Comparison of ENCODE assay signal across 12 cellular contexts in genomic region chr6:72950114-72950860, GRCh38.
DNase-seq lines count a peak whose midpoint lies in the region; ATAC-seq and TF ChIP-seq lines count a peak whose summit lies in the region.
"Had no signal": no experiment of that assay in that cellular context is flagged by ENCODE, and none has a peak within 500 bp of the region (broad histone marks: within the 10 kb centered on the region; RNA-seq: fewer than 3 reads in every experiment).

No MANE protein-coding gene starts in this region.

- no peak overlapping the region for H3K4me3 ChIP-seq in WERI-Rb-1 (ENCODE audit: low read depth, low read length)
- no peak overlapping the region for H3K4me3 ChIP-seq in aorta (ENCODE audit: low read length in 2 of 2)
- no peak overlapping the region for H3K4me3 ChIP-seq in uterus
- H3K4me3 ChIP-seq: GM23338, skin epidermis had no signal

- no peak for TF ChIP-seq CTCF in WERI-Rb-1 (IDR thresholded peaks at IDR 0.05; ENCODE audit: low read depth, low read length)
- TF ChIP-seq CTCF in uterus (IDR thresholded peaks at IDR 0.05) = no peak

- peaks cover 3 to 20% of the 10 kb centered on the region in 2 donors for H3K4me1 ChIP-seq in aorta (ENCODE audit: control insufficient read depth in 1 of 2, insufficient read depth in 2 of 2, low read length in 2 of 2)
- no peaks in the 10 kb centered on the region for H3K4me1 ChIP-seq in uterus

- H3K27ac ChIP-seq in WERI-Rb-1 (peak overlapping the region; percentile 34; the same call in 1 of the 2 replicates), aorta (ENCODE audit: low read depth in 1 of 2, low read length in 2 of 2) (peak overlapping the region in 1 of 2 donors; percentile 94), uterus (no peak overlapping the region)
- H3K27ac ChIP-seq: C4-2B, skin epidermis had no signal

- peak; percentile 3 for DNase-seq in stimulated activated CD4-positive, alpha-beta T cell treated with anti-CD3 and anti-CD28 coated beads, Interleukin-15, amount 100 ng/mL, for 24 hours
- DNase-seq in stimulated activated CD4-positive, alpha-beta T cell treated with anti-CD3 and anti-CD28 coated beads, Interleukin-2, amount 100 ng/mL, for 24 hours = no peak
- no peak for DNase-seq in WERI-Rb-1
- peak; percentile 27 for DNase-seq in hepatic stellate cell (ENCODE audit: low spot score)
- DNase-seq in aorta = no peak
- DNase-seq in uterus = no peak
- no peak for DNase-seq in NCI-H526 treated with DMSO at 0.1 percent for 48 hours (lab: John Stamatoyannopoulos, UW)
- no peak for DNase-seq in NCI-H2227 (lab: John Stamatoyannopoulos, UW; ENCODE audit: unreplicated experiment)
- DNase-seq: stimulated activated naive CD4-positive, alpha-beta T cell treated with Interleukin-2 at 50 U/mL for 16 hours had no signal

- TF ChIP-seq POLR2A in uterus (IDR thresholded peaks at IDR 0.05) = no peak

- no peaks in the 10 kb centered on the region for H3K9me3 ChIP-seq in WERI-Rb-1 (ENCODE audit: severe bottlenecking)
- no peaks in the 10 kb centered on the region for H3K9me3 ChIP-seq in aorta (ENCODE audit: control insufficient read depth, low read length)
- H3K9me3 ChIP-seq in uterus = no peaks in the 10 kb centered on the region

- intact Hi-C loops in aorta (cut with DNase I) (loop anchor here (10.0 kb wide), 2 partner anchors 95 to 325 kb away; partner anchors contain the start of gene KCNQ5 (in 2 of the 2)), uterus (cut with DNase I; ENCODE audit: low total_unique reads) (no loop called here)

- H3K36me3 ChIP-seq in WERI-Rb-1 (no peaks in the 10 kb centered on the region), aorta (ENCODE audit: control insufficient read depth in 1 of 2, insufficient read depth in 2 of 2, low read length in 1 of 2) (no peaks in the 10 kb centered on the region), uterus (no peaks in the 10 kb centered on the region)

- peak; percentile 77 for ATAC-seq in aorta (ENCODE audit: low FRiP score)
- ATAC-seq: GM23338 had no signal

- 67 to 71% methylated on average over 6 of the region's 6 CpGs for WGBS in aorta, 2 donors

- H3K27me3 ChIP-seq in WERI-Rb-1 (ENCODE audit: insufficient read depth, low read depth, severe bottlenecking) (no peaks in the 10 kb centered on the region), aorta (ENCODE audit: control insufficient read depth in 1 of 2, insufficient read depth in 2 of 2, low read length in 1 of 2) (no peaks in the 10 kb centered on the region), uterus (no peaks in the 10 kb centered on the region)

Comparison
In these comparisons a context has a peak if more than half of its experiments do, and no peak if none do; other contexts are left out.
1. DNase-seq: peak in stimulated activated CD4-positive, alpha-beta T cell treated with anti-CD3 and anti-CD28 coated beads, Interleukin-15, amount 100 ng/mL, for 24 hours (single experiment) and hepatic stellate cell (single experiment); none in stimulated activated CD4-positive, alpha-beta T cell treated with anti-CD3 and anti-CD28 coated beads, Interleukin-2, amount 100 ng/mL, for 24 hours (0 of 2), WERI-Rb-1 (single experiment), aorta (0 of 2), uterus (0 of 2), NCI-H526 treated with DMSO at 0.1 percent for 48 hours (single experiment) and NCI-H2227 (single experiment).